2 cellular contexts compared by ENCODE assay signal in genomic region chr17:9236286-9237052, GRCh38.
TF ChIP-seq lines count a peak whose summit lies in the region.

No MANE protein-coding gene starts in this region.

TF ChIP-seq in HepG2, 621 proteins besides CTCF, POLR2A, EP300 and RAD21:
- TF ChIP-seq ZUFSP (CRISPR knock-in tag; IDR thresholded peaks at IDR 0.05; ENCODE audit: borderline replicate concordance) (no peak), HOXA7 (CRISPR knock-in tag; IDR thresholded peaks at IDR 0.05) (no peak), EEA1 (CRISPR knock-in tag; IDR thresholded peaks at IDR 0.05; ENCODE audit: borderline replicate concordance) (no peak), POLR2AphosphoS2 (IDR thresholded peaks at IDR 0.05; ENCODE audit: low read depth, low read length) (no peak), ZBTB21 (CRISPR knock-in tag; IDR thresholded peaks at IDR 0.05) (no peak), HNF4G (IDR thresholded peaks at IDR 0.05; ENCODE audit: borderline replicate concordance, low read depth, low read length) (no peak), HNF4G (CRISPR knock-in tag; IDR thresholded peaks at IDR 0.05; ENCODE audit: borderline replicate concordance, low read depth) (no peak), BATF2 (CRISPR knock-in tag; IDR thresholded peaks at IDR 0.05) (no peak), KDM5B (CRISPR knock-in tag; IDR thresholded peaks at IDR 0.05; ENCODE audit: borderline replicate concordance) (no peak), THYN1 (CRISPR knock-in tag; IDR thresholded peaks at IDR 0.05; ENCODE audit: borderline replicate concordance, low read depth) (no peak)
- TF ChIP-seq, protein P1, sequence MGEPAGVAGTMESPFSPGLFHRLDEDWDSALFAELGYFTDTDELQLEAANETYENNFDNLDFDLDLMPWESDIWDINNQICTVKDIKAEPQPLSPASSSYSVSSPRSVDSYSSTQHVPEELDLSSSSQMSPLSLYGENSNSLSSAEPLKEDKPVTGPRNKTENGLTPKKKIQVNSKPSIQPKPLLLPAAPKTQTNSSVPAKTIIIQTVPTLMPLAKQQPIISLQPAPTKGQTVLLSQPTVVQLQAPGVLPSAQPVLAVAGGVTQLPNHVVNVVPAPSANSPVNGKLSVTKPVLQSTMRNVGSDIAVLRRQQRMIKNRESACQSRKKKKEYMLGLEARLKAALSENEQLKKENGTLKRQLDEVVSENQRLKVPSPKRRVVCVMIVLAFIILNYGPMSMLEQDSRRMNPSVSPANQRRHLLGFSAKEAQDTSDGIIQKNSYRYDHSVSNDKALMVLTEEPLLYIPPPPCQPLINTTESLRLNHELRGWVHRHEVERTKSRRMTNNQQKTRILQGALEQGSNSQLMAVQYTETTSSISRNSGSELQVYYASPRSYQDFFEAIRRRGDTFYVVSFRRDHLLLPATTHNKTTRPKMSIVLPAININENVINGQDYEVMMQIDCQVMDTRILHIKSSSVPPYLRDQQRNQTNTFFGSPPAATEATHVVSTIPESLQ (CRISPR knock-in tag; conservative IDR thresholded peaks at IDR 0.05) = no peak
- TF ChIP-seq, protein P2, sequence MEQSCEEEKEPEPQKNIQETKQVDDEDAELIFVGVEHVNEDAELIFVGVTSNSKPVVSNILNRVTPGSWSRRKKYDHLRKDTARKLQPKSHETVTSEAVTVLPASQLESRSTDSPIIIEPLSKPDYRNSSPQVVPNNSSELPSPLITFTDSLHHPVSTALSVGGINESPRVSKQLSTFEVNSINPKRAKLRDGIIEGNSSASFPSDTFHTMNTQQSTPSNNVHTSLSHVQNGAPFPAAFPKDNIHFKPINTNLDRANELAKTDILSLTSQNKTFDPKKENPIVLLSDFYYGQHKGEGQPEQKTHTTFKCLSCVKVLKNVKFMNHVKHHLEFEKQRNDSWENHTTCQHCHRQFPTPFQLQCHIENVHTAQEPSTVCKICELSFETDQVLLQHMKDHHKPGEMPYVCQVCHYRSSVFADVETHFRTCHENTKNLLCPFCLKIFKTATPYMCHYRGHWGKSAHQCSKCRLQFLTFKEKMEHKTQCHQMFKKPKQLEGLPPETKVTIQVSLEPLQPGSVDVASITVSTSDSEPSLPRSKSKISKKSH (CRISPR knock-in tag; IDR thresholded peaks at IDR 0.05; ENCODE audit: borderline replicate concordance) = no peak
- TF ChIP-seq, protein P3, sequence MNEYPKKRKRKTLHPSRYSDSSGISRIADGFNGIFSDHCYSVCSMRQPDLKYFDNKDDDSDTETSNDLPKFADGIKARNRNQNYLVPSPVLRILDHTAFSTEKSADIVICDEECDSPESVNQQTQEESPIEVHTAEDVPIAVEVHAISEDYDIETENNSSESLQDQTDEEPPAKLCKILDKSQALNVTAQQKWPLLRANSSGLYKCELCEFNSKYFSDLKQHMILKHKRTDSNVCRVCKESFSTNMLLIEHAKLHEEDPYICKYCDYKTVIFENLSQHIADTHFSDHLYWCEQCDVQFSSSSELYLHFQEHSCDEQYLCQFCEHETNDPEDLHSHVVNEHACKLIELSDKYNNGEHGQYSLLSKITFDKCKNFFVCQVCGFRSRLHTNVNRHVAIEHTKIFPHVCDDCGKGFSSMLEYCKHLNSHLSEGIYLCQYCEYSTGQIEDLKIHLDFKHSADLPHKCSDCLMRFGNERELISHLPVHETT (CRISPR knock-in tag; conservative IDR thresholded peaks at IDR 0.05) = no peak

TF ChIP-seq in H1, 55 proteins besides CTCF, POLR2A, EP300 and RAD21:
- TF ChIP-seq PHF8 (conservative IDR thresholded peaks at IDR 0.05; ENCODE audit: low read depth, low read length) = no peak
- no peak for TF ChIP-seq ZNF274 (IDR thresholded peaks at IDR 0.05; ENCODE audit: borderline replicate concordance, extremely low read depth, low read length)
- no peak for TF ChIP-seq CREB1 (IDR thresholded peaks at IDR 0.05)
- TF ChIP-seq GABPA (IDR thresholded peaks at IDR 0.05; ENCODE audit: borderline replicate concordance, insufficient read depth, low read length) = no peak
- TF ChIP-seq TBP (IDR thresholded peaks at IDR 0.05; ENCODE audit: low read depth, low read length) = no peak
- no peak for TF ChIP-seq RXRA (IDR thresholded peaks at IDR 0.05; ENCODE audit: insufficient read depth, low read depth, low read length)
- TF ChIP-seq HDAC6 (IDR thresholded peaks at IDR 0.05; ENCODE audit: low read depth, low read length) = no peak
- no peak for TF ChIP-seq TAF1 (IDR thresholded peaks at IDR 0.05; ENCODE audit: low read depth, low read length)
- TF ChIP-seq BRCA1 (IDR thresholded peaks at IDR 0.05; ENCODE audit: low read depth, low read length) = no peak
